8 cellular contexts compared by ENCODE assay signal in genomic region chr12:120534703-120535655, GRCh38. TPM values are rescaled to one million over a fixed set of nuclear protein-coding genes. Genes with fewer than 3 reads are reported as not detected.
DNase-seq lines count a peak whose midpoint lies in the region; ATAC-seq and TF ChIP-seq lines count a peak whose summit lies in the region.

No MANE protein-coding gene starts in this region.

- peak overlapping the region; percentile 66 for H3K4me2 ChIP-seq in OCI-LY3 (ENCODE audit: low read length)

- peaks cover 10% of the 10 kb centered on the region for H3K36me3 ChIP-seq in A673 (ENCODE audit: insufficient read depth, low read length, poor library complexity, severe bottlenecking)
- peaks cover 29% of the 10 kb centered on the region for H3K36me3 ChIP-seq in OCI-LY3 (replicated peaks; ENCODE audit: low read depth, low read length)
- H3K36me3 ChIP-seq in neutrophil: peaks cover 4% of the 10 kb centered on the region
- H3K36me3 ChIP-seq in urinary bladder (ENCODE audit: insufficient read depth): no peaks in the 10 kb centered on the region

- WGBS in urinary bladder: 1% methylated on average over 52 of the region's 52 CpGs

- BruUV-seq in A673 (replicated peaks; lab: Mats Ljungman, UMichigan): no TSS peak

- H4K20me1 ChIP-seq in OCI-LY3 (ENCODE audit: insufficient read depth, low read length): peaks cover 48% of the 10 kb centered on the region

- H3K9me3 ChIP-seq in A673 (ENCODE audit: low read depth, low read length, poor library complexity, severe bottlenecking) (no peaks in the 10 kb centered on the region), OCI-LY3 (ENCODE audit: insufficient read depth, low read length) (no peaks in the 10 kb centered on the region), neutrophil (no peaks in the 10 kb centered on the region)

- H3K79me2 ChIP-seq in OCI-LY3 (ENCODE audit: low read length): peaks cover 59% of the 10 kb centered on the region

- peak; percentile 22 for ATAC-seq in HG03139 (IDR thresholded peaks at IDR 0.05; ENCODE audit: unreplicated experiment)

- intact Hi-C loops in A673 (cut with micrococcal nuclease; ENCODE audit: unreplicated experiment): no loop called here

- TF ChIP-seq CTCF in A673 (conservative IDR thresholded peaks at IDR 0.05; ENCODE audit: low read depth, low read length): no peak
- TF ChIP-seq CTCF in OCI-LY3 (IDR thresholded peaks at IDR 0.05; ENCODE audit: low read depth, low read length): no peak
- TF ChIP-seq CTCF in neutrophil (IDR thresholded peaks at IDR 0.05): no peak

- H3K4me1 ChIP-seq in A673 (ENCODE audit: insufficient read depth, low read length, poor library complexity, severe bottlenecking) (peaks cover 39% of the 10 kb centered on the region), OCI-LY3 (ENCODE audit: low read length) (peaks cover 27% of the 10 kb centered on the region), neutrophil (ENCODE audit: control insufficient read depth in 1 of 2, insufficient read depth in 1 of 2, low read depth in 1 of 2, low read length in 1 of 2) (peaks cover 59 to 61% of the 10 kb centered on the region in 2 experiments), urinary bladder (ENCODE audit: insufficient read depth) (peaks cover 8% of the 10 kb centered on the region)

- CTCF ChIA-PET in A673 (lab: Charles Lee): no interaction called here

- TF ChIP-seq POLR2A in GM18526 (IDR thresholded peaks at IDR 0.05; ENCODE audit: extremely low read depth, insufficient read length): peak; percentile 29

- H3K27ac ChIP-seq in A673 (ENCODE audit: low read depth, low read length, poor library complexity, severe bottlenecking) (peak overlapping the region; percentile 93), OCI-LY3 (ENCODE audit: low read length) (peak overlapping the region; percentile 38), neutrophil (peak overlapping the region; percentile 92), urinary bladder (ENCODE audit: low read depth) (peak overlapping the region; percentile 78)

- POLR2A ChIA-PET in A673 (lab: Charles Lee; ENCODE audit: low non-redundant PET): interaction anchor here (0.6 to 0.7 kb wide), 2 partner anchors 50 to 757 kb away, joined by 4 to 6 read pairs; no protein-coding TSS in a partner anchor

- H3K9ac ChIP-seq in OCI-LY3 (ENCODE audit: low read length): peak overlapping the region; percentile 87

- DNase-seq in A673 (ENCODE audit: low spot score) (peak; percentile 55), activated T-helper 1 cell treated with Interleukin-2 at 50 U/mL for 16 hours (ENCODE audit: low read depth) (peak; percentile 35), fibroblast of peridontal ligament (ENCODE audit: extremely low read depth) (peak; percentile 85)

- H3K4me3 ChIP-seq in A673 (ENCODE audit: low read depth, low read length, poor library complexity, severe bottlenecking) (peak overlapping the region; percentile 93), OCI-LY3 (ENCODE audit: low read length) (peak overlapping the region; percentile 82), neutrophil (ENCODE audit: low read depth in 1 of 2, low read length in 1 of 2) (peak overlapping the region; percentile 79 to 98), urinary bladder (ENCODE audit: low read depth, low read length) (peak overlapping the region; percentile 85)

- H2AFZ ChIP-seq in OCI-LY3 (ENCODE audit: low read depth, low read length): peak overlapping the region; percentile 58; the same call in 1 of the 2 replicates

- no peaks in the 10 kb centered on the region for H3K27me3 ChIP-seq in A673 (replicated peaks; ENCODE audit: insufficient read depth, low read depth, low read length, poor library complexity)
- H3K27me3 ChIP-seq in OCI-LY3 (ENCODE audit: low read depth, low read length): no peaks in the 10 kb centered on the region
- H3K27me3 ChIP-seq in neutrophil: no peaks in the 10 kb centered on the region

RNA-seq across cellular contexts. Expression of gene RNF10, which starts 0.8 kb away (rescaled TPM):
- total RNA-seq in A673 (2021) (225 and 240 TPM in 2 replicates), urinary bladder (86.6 TPM)
- polyA plus RNA-seq in urinary bladder: 98.4 TPM

RNA-seq across cellular contexts. Expression of gene COQ5, which starts 6.0 kb away (rescaled TPM):
- 36.5 and 40.4 TPM in 2 replicates for total RNA-seq in A673 (2021)
- total RNA-seq in urinary bladder: 26.8 TPM
- polyA plus RNA-seq in urinary bladder: 25.0 TPM

RNA-seq across cellular contexts. Expression of gene DYNLL1, which starts 39.1 kb away (rescaled TPM):
- total RNA-seq in A673 (2021): 546 and 617 TPM in 2 replicates
- total RNA-seq in urinary bladder: 247 TPM
- 458 TPM for polyA plus RNA-seq in urinary bladder

RNA-seq across cellular contexts. Expression of gene POP5, which starts 46.2 kb away (rescaled TPM):
- total RNA-seq in A673 (2021) (41.0 and 42.4 TPM in 2 replicates), urinary bladder (25.4 TPM)
- 38.9 TPM for polyA plus RNA-seq in urinary bladder

Comparison
In these comparisons a context has a peak if more than half of its experiments do, and no peak if none do; other contexts are left out.
1. Peak in every context shown above with its lines: DNase-seq, ATAC-seq, H3K4me3 ChIP-seq and H3K27ac ChIP-seq.
2. DNase-seq: peak in every context shown above with its lines; median percentile 85 in fibroblast of peridontal ligament; 55 in A673; 35 in activated T-helper 1 cell treated with Interleukin-2 at 50 U/mL for 16 hours.
3. H3K27ac ChIP-seq: peak in every context shown above with its lines; median percentile 93 in A673; 92 in neutrophil; 78 in urinary bladder; 38 in OCI-LY3.